Comparison of ENCODE assay signal across 30 cellular contexts in genomic region chr16:80557037-80557436, GRCh38. TPM values are rescaled to one million over a fixed set of nuclear protein-coding genes. Genes with fewer than 3 reads are reported as not detected.
"Had no signal": no experiment of that assay in that cellular context is flagged by ENCODE, and none has a peak within 500 bp of the region (broad histone marks: within the 10 kb centered on the region; RNA-seq: fewer than 3 reads in every experiment).

No MANE protein-coding gene starts in this region.

- H3K9me3 ChIP-seq: esophagus muscularis mucosa, heart right ventricle, left lung, lower lobe of right lung, right lobe of liver, vagina had no signal

- H3K36me3 ChIP-seq: esophagus muscularis mucosa, heart right ventricle, left lung, lower lobe of right lung, right lobe of liver, vagina had no signal

- H3K27ac ChIP-seq: esophagus muscularis mucosa, foreskin keratinocyte, heart right ventricle, left lung, lower lobe of right lung, right lobe of liver, vagina had no signal

- ATAC-seq: activated naive CD8-positive, alpha-beta T cell treated with anti-CD3 and anti-CD28 coated beads, Interleukin-2, amount 50 U/mL, for 24 hours; foreskin keratinocyte; heart right ventricle; left lung; lower lobe of right lung; right lobe of liver; T-helper 17 cell had no signal

- DNase-seq: activated CD4-positive, alpha-beta memory T cell treated with anti-CD3 and anti-CD28 coated beads for 36 hours; activated CD4-positive, alpha-beta T cell treated with anti-CD3 and anti-CD28 coated beads, Interleukin-2, amount 10 ng/mL, durations not matched to agents 24 days and 14 days; activated CD4-positive, CD25-positive, alpha-beta regulatory T cell treated with anti-CD3 and anti-CD28 coated beads, Interleukin-2, amount 50 U/mL, for 72 hours; activated CD8-positive, alpha-beta memory T cell treated with anti-CD3 and anti-CD28 coated beads, Interleukin-2, amount 50 U/mL, for 48 hours; activated gamma-delta T cell treated with Interleukin-2 at 50 U/mL for 16 hours; activated naive CD8-positive, alpha-beta T cell treated with anti-CD3 and anti-CD28 coated beads, Interleukin-2, amount 50 U/mL, for 24 hours; activated T-cell treated with anti-CD3 and anti-CD28 coated beads, Interleukin-2, amount 50 U/mL, for 24 hours; amygdala; central memory CD4-positive, alpha-beta T cell; dermis blood vessel endothelial cell; effector CD4-positive, alpha-beta T cell; foreskin keratinocyte; heart right ventricle; kidney glomerular epithelial cell; left lung; lower lobe of right lung; mesendoderm; posterior cingulate gyrus; right lobe of liver; stimulated activated CD4-positive, alpha-beta T cell treated with anti-CD3 and anti-CD28 coated beads, Interleukin-12 subunit alpha, Interleukin-12 subunit beta, amount 100 ng/mL, for 4 hours; stimulated activated CD4-positive, alpha-beta T cell treated with anti-CD3 and anti-CD28 coated beads, Interleukin-4, amount 100 ng/mL, for 1 hour; T-helper 17 cell; T1000 had no signal

- H3K4me3 ChIP-seq: esophagus muscularis mucosa, heart right ventricle, left lung, lower lobe of right lung, right lobe of liver, vagina had no signal

- H3K27me3 ChIP-seq: foreskin keratinocyte, right lobe of liver, vagina had no signal

- H3K4me1 ChIP-seq: esophagus muscularis mucosa, heart right ventricle, left lung, lower lobe of right lung, right lobe of liver, vagina had no signal

RNA-seq across cellular contexts. Expression of gene DYNLRB2, which starts 16.2 kb away (rescaled TPM):
- total RNA-seq: activated CD4-positive, alpha-beta memory T cell treated with anti-CD3 and anti-CD28 coated beads for 36 hours; activated CD4-positive, alpha-beta T cell treated with anti-CD3 and anti-CD28 coated beads, Interleukin-2, amount 10 ng/mL, durations not matched to agents 24 days and 14 days; activated T-helper 17 cell treated with anti-CD3 and anti-CD28 coated beads, Interleukin-2, amount 50 U/mL, for 72 hours; dermis blood vessel endothelial cell; esophagus muscularis mucosa; foreskin keratinocyte; glomerular endothelial cell; mononuclear cell; osteoblast; subcutaneous adipose tissue; T-helper 17 cell; vagina had no signal
